In genomic region chr3:127899769-127900168, GRCh38 we compare ENCODE assay signal across 17 cellular contexts. TPM values are rescaled to one million over a fixed set of nuclear protein-coding genes. Genes with fewer than 3 reads are reported as not detected.
DNase-seq lines count a peak whose midpoint lies in the region; ATAC-seq and TF ChIP-seq lines count a peak whose summit lies in the region.
"Had no signal": no experiment of that assay in that cellular context is flagged by ENCODE, and none has a peak within 500 bp of the region (broad histone marks: within the 10 kb centered on the region; RNA-seq: fewer than 3 reads in every experiment).

No MANE protein-coding gene starts in this region.

- H3K9me2 ChIP-seq in GM23338 (ENCODE audit: insufficient read depth), result no peaks in the 10 kb centered on the region
- H3K9me2 ChIP-seq: SK-N-SH had no signal

- no peak for ATAC-seq in GM23338
- ATAC-seq in CD4-positive, alpha-beta T cell (ENCODE audit: poor library complexity), result no peak
- ATAC-seq in left ventricle myocardium superior, result no peak
- ATAC-seq: PC-3 had no signal

- no peaks in the 10 kb centered on the region for H3K79me2 ChIP-seq in GM23338 (replicated peaks; ENCODE audit: insufficient read depth)

- no peaks in the 10 kb centered on the region for H3K4me1 ChIP-seq in GM23338 (ENCODE audit: insufficient read depth)

- no peaks in the 10 kb centered on the region for H4K20me1 ChIP-seq in GM23338 (replicated peaks; ENCODE audit: insufficient read depth)

- DNase-seq in Ammon's horn (ENCODE audit: low spot score) (peak; percentile 36), GM23338 (ENCODE audit: low spot score) (no peak), NOMO-1 treated with dmso at 0.1 percent for 144 hours (lab: John Stamatoyannopoulos, UW; ENCODE audit: unreplicated experiment) (peak; percentile 7), globus pallidus (ENCODE audit: low spot score) (peak; percentile 61), left ventricle myocardium superior (no peak)
- no peak for DNase-seq in activated naive CD4-positive, alpha-beta T cell treated with anti-CD3 and anti-CD28 coated beads for 36 hours
- no peak for DNase-seq in stimulated activated CD4-positive, alpha-beta T cell treated with anti-CD3 and anti-CD28 coated beads, Interleukin-2, amount 100 ng/mL, for 48 hours
- no peak for DNase-seq in CD4-positive, alpha-beta T cell
- DNase-seq: CD4-positive, CD25-positive, alpha-beta regulatory T cell; DMS79 treated with DMSO at 0.1 percent for 48 hours; KBM-7; MG63; NCI-H1417 treated with DMSO at 0.1 percent for 48 hours; NCI-H2029; NCI-H510A treated with DMSO at 0.1 percent for 48 hours; PC-3; SK-N-SH had no signal

- no peaks in the 10 kb centered on the region for H3K27me3 ChIP-seq in GM23338 (ENCODE audit: insufficient read depth)
- no peaks in the 10 kb centered on the region for H3K27me3 ChIP-seq in CD4-positive, alpha-beta T cell (ENCODE audit: control insufficient read depth, insufficient read depth, low read length)
- H3K27me3 ChIP-seq: MG63 had no signal

- H3K4me1 Mint-ChIP-seq in GM23338, result no peaks in the 10 kb centered on the region
- no peaks in the 10 kb centered on the region for H3K4me1 Mint-ChIP-seq in activated naive CD4-positive, alpha-beta T cell treated with anti-CD3 and anti-CD28 coated beads for 36 hours (ENCODE audit: low read depth)
- no peaks in the 10 kb centered on the region for H3K4me1 Mint-ChIP-seq in CD4-positive, alpha-beta T cell (ENCODE audit: low read depth)
- H3K4me1 Mint-ChIP-seq: CD4-positive, CD25-positive, alpha-beta regulatory T cell had no signal

- H3F3A ChIP-seq in GM23338 (replicated peaks; ENCODE audit: low read depth), result no peaks in the 10 kb centered on the region

- TF ChIP-seq CTCF in GM23338 (conservative IDR thresholded peaks at IDR 0.05; ENCODE audit: low read depth in 2 of 2), result no peak
- no peak for TF ChIP-seq CTCF in CD4-positive, alpha-beta T cell (IDR thresholded peaks at IDR 0.05)

- no peaks in the 10 kb centered on the region for H3K27me3 Mint-ChIP-seq in GM23338 (ENCODE audit: insufficient read depth, low read depth, poor library complexity)
- peaks cover 9% of the 10 kb centered on the region for H3K27me3 Mint-ChIP-seq in activated naive CD4-positive, alpha-beta T cell treated with anti-CD3 and anti-CD28 coated beads for 36 hours (ENCODE audit: low read depth)
- H3K27me3 Mint-ChIP-seq in CD4-positive, alpha-beta T cell, result peaks cover 19% of the 10 kb centered on the region

- POLR2A ChIA-PET in CD4-positive, alpha-beta T cell (lab: Charles Lee), result no interaction called here

- no peaks in the 10 kb centered on the region for H3K9me3 ChIP-seq in CD4-positive, alpha-beta T cell (ENCODE audit: control insufficient read depth, low read length)
- H3K9me3 ChIP-seq: SK-N-SH had no signal

- intact Hi-C loops in activated naive CD4-positive, alpha-beta T cell treated with anti-CD3 and anti-CD28 coated beads for 36 hours (cut with micrococcal nuclease), result no loop called here
- intact Hi-C loops in CD4-positive, alpha-beta T cell (cut with DNase I, micrococcal nuclease), result no loop called here
- intact Hi-C loops in left ventricle myocardium superior (cut with micrococcal nuclease), result no loop called here

- H3K4me3 ChIP-seq in GM23338, result no peak overlapping the region
- H3K4me3 ChIP-seq: MG63 had no signal

- no peak overlapping the region for H3K4me2 ChIP-seq in GM23338
- H3K4me2 ChIP-seq: SK-N-SH had no signal

- H2AFZ ChIP-seq in GM23338, result peak overlapping the region; percentile 56; the same call in 1 of the 2 replicates

- H3K36me3 Mint-ChIP-seq in GM23338 (ENCODE audit: low read depth), result no peaks in the 10 kb centered on the region
- no peaks in the 10 kb centered on the region for H3K36me3 Mint-ChIP-seq in activated naive CD4-positive, alpha-beta T cell treated with anti-CD3 and anti-CD28 coated beads for 36 hours (ENCODE audit: low read depth)
- no peaks in the 10 kb centered on the region for H3K36me3 Mint-ChIP-seq in CD4-positive, alpha-beta T cell (ENCODE audit: low read depth)
- H3K36me3 Mint-ChIP-seq: CD4-positive, CD25-positive, alpha-beta regulatory T cell had no signal

- no peak overlapping the region for H3K4me3 Mint-ChIP-seq in GM23338
- no peak overlapping the region for H3K4me3 Mint-ChIP-seq in activated naive CD4-positive, alpha-beta T cell treated with anti-CD3 and anti-CD28 coated beads for 36 hours
- H3K4me3 Mint-ChIP-seq in CD4-positive, alpha-beta T cell, result no peak overlapping the region
- H3K4me3 Mint-ChIP-seq: CD4-positive, CD25-positive, alpha-beta regulatory T cell had no signal

- no peaks in the 10 kb centered on the region for H3K9me3 Mint-ChIP-seq in GM23338
- peaks cover 5% of the 10 kb centered on the region for H3K9me3 Mint-ChIP-seq in activated naive CD4-positive, alpha-beta T cell treated with anti-CD3 and anti-CD28 coated beads for 36 hours
- peaks cover 4% of the 10 kb centered on the region for H3K9me3 Mint-ChIP-seq in CD4-positive, alpha-beta T cell

- CTCF ChIA-PET in activated naive CD4-positive, alpha-beta T cell treated with anti-CD3 and anti-CD28 coated beads for 36 hours (lab: Charles Lee), result no interaction called here
- CTCF ChIA-PET in CD4-positive, alpha-beta T cell (lab: Charles Lee), result no interaction called here

- H3K36me3 ChIP-seq in GM23338 (ENCODE audit: insufficient read depth), result no peaks in the 10 kb centered on the region
- H3K36me3 ChIP-seq: MG63 had no signal

- no peak overlapping the region for H3K27ac ChIP-seq in GM23338 (ENCODE audit: low read depth)
- no peak overlapping the region for H3K27ac ChIP-seq in CD4-positive, alpha-beta T cell (ENCODE audit: low read depth, low read length)

- H3K27ac Mint-ChIP-seq in GM23338, result no peak overlapping the region
- H3K27ac Mint-ChIP-seq in activated naive CD4-positive, alpha-beta T cell treated with anti-CD3 and anti-CD28 coated beads for 36 hours, result no peak overlapping the region
- H3K27ac Mint-ChIP-seq in CD4-positive, alpha-beta T cell, result no peak overlapping the region
- H3K27ac Mint-ChIP-seq: CD4-positive, CD25-positive, alpha-beta regulatory T cell had no signal

TF ChIP-seq in GM23338, 12 proteins besides CTCF, POLR2A, EP300 and RAD21 (continues in another document):
- no peak for TF ChIP-seq CREB1 (CRISPR knock-in tag; IDR thresholded peaks at IDR 0.05; ENCODE audit: low read depth)
- TF ChIP-seq NANOG (IDR thresholded peaks at IDR 0.05; ENCODE audit: borderline replicate concordance), result no peak
- no peak for TF ChIP-seq ZNF331 (CRISPR knock-in tag; IDR thresholded peaks at IDR 0.05; ENCODE audit: low read depth)
- TF ChIP-seq JUNB (IDR thresholded peaks at IDR 0.05; ENCODE audit: unreplicated experiment), result no peak
- TF ChIP-seq, protein P1, sequence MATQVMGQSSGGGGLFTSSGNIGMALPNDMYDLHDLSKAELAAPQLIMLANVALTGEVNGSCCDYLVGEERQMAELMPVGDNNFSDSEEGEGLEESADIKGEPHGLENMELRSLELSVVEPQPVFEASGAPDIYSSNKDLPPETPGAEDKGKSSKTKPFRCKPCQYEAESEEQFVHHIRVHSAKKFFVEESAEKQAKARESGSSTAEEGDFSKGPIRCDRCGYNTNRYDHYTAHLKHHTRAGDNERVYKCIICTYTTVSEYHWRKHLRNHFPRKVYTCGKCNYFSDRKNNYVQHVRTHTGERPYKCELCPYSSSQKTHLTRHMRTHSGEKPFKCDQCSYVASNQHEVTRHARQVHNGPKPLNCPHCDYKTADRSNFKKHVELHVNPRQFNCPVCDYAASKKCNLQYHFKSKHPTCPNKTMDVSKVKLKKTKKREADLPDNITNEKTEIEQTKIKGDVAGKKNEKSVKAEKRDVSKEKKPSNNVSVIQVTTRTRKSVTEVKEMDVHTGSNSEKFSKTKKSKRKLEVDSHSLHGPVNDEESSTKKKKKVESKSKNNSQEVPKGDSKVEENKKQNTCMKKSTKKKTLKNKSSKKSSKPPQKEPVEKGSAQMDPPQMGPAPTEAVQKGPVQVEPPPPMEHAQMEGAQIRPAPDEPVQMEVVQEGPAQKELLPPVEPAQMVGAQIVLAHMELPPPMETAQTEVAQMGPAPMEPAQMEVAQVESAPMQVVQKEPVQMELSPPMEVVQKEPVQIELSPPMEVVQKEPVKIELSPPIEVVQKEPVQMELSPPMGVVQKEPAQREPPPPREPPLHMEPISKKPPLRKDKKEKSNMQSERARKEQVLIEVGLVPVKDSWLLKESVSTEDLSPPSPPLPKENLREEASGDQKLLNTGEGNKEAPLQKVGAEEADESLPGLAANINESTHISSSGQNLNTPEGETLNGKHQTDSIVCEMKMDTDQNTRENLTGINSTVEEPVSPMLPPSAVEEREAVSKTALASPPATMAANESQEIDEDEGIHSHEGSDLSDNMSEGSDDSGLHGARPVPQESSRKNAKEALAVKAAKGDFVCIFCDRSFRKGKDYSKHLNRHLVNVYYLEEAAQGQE (IDR thresholded peaks at IDR 0.05; ENCODE audit: unreplicated experiment), result no peak
- TF ChIP-seq POLR2AphosphoS5 (IDR thresholded peaks at IDR 0.05; ENCODE audit: low read depth), result no peak
- TF ChIP-seq, protein P2, sequence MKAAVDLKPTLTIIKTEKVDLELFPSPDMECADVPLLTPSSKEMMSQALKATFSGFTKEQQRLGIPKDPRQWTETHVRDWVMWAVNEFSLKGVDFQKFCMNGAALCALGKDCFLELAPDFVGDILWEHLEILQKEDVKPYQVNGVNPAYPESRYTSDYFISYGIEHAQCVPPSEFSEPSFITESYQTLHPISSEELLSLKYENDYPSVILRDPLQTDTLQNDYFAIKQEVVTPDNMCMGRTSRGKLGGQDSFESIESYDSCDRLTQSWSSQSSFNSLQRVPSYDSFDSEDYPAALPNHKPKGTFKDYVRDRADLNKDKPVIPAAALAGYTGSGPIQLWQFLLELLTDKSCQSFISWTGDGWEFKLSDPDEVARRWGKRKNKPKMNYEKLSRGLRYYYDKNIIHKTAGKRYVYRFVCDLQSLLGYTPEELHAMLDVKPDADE (IDR thresholded peaks at IDR 0.05), result no peak
- no peak for TF ChIP-seq ZNF114 (CRISPR knock-in tag; IDR thresholded peaks at IDR 0.05)
- TF ChIP-seq STAT1 (IDR thresholded peaks at IDR 0.05; ENCODE audit: unreplicated experiment), result no peak

RNA-seq across cellular contexts. Expression of gene KBTBD12, which starts 15.3 kb away (rescaled TPM):
- total RNA-seq in GM23338 (2014; rRNA removed; shearing (Covaris generic)), result 0.23 and 0.69 TPM in 2 replicates
- 0.53 and 0.73 TPM in 2 replicates for polyA plus RNA-seq in GM23338 (2016; fragmentation: Nextera tagmentation; extraction: Ambion mirVana)
- not detected for total RNA-seq in activated naive CD4-positive, alpha-beta T cell treated with anti-CD3 and anti-CD28 coated beads for 36 hours
- total RNA-seq in CD4-positive, alpha-beta T cell, result not detected
- 27.5 TPM for total RNA-seq in left ventricle myocardium superior
- total RNA-seq: CD4-positive, CD25-positive, alpha-beta regulatory T cell; PC-3 had no signal
- polyA plus RNA-seq: CD4-positive, CD25-positive, alpha-beta regulatory T cell; SK-N-SH had no signal

Comparison
In these comparisons a context has a peak if more than half of its experiments do, and no peak if none do; other contexts are left out.
1. DNase-seq: peak in Ammon's horn (single experiment), NOMO-1 treated with dmso at 0.1 percent for 144 hours (single experiment) and globus pallidus (single experiment); none in GM23338 (single experiment), activated naive CD4-positive, alpha-beta T cell treated with anti-CD3 and anti-CD28 coated beads for 36 hours (single experiment), stimulated activated CD4-positive, alpha-beta T cell treated with anti-CD3 and anti-CD28 coated beads, Interleukin-2, amount 100 ng/mL, for 48 hours (0 of 2), CD4-positive, alpha-beta T cell (0 of 10) and left ventricle myocardium superior (single experiment).
2. RNA of gene KBTBD12, which starts 15.3 kb away (total RNA-seq): 27.5 TPM in left ventricle myocardium superior (single experiment); 0.23 to 0.69 TPM in GM23338, not detected in CD4-positive, alpha-beta T cell and not detected in activated naive CD4-positive, alpha-beta T cell treated with anti-CD3 and anti-CD28 coated beads for 36 hours; every median in the first group is over 10 times any median in the second.